ENCODE assay signal across 20 cellular contexts in the genomic region with DNA sequence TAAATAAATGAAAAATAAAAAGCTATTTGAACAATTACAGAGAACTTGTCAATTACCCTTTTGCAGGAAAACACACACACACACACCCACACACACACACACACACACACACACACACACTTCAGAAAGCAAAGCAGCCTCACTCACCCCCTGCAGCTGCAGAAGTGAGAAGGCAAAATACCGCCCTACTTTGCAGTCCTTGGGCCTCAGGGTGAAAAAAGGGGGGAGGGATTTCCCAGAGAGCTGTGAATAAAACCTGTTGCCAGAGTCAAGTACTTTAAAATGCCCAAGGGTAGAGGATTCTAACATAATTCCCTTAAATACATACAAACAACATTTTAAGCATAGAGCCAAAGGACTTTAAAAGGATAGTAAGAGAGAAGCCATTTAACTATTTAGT.
A peak's percentile ranks its signal among the peaks of the same experiment; 100 is the strongest.
DNase-seq lines count a peak whose midpoint lies in the region; ATAC-seq and TF ChIP-seq lines count a peak whose summit lies in the region.
"Had no signal": no experiment of that assay in that cellular context is flagged by ENCODE, and none has a peak within 500 bp of the region (broad histone marks: within the 10 kb centered on the region; RNA-seq: fewer than 3 reads in every experiment).

No MANE protein-coding gene starts in this region.

- WGBS in endodermal cell (ENCODE audit: insufficient coverage in 1 of 2, insufficient read length in 1 of 2), 2 experiments: 18% methylated on average over 1 of the region's 1 CpG; no CpG with 5 or more reads in 1 of the 2 experiments
- no CpG with 5 or more reads among the region's 1 CpG for WGBS in mesendoderm (ENCODE audit: extremely low coverage, insufficient coverage, low lambda C conversion rate)

- H4K8ac ChIP-seq in mesendoderm (ENCODE audit: low read depth, low read length): no peak overlapping the region

- H3K27me3 ChIP-seq in GM23338 (ENCODE audit: insufficient read depth) (no peaks in the 10 kb centered on the region), endodermal cell (ENCODE audit: control insufficient read depth, insufficient read depth, low read length, poor library complexity, severe bottlenecking) (no peaks in the 10 kb centered on the region), mesendoderm (ENCODE audit: insufficient read depth, low read length, poor library complexity) (no peaks in the 10 kb centered on the region)
- H3K27me3 ChIP-seq: BLaER1 treated with 17β-estradiol and CSF1 and Interleukin-3, amounts not matched to agents 10 nM and 100 nM; MG63 had no signal

- H3K4me1 Mint-ChIP-seq in GM23338 (peaks cover 22% of the 10 kb centered on the region), endodermal cell (peaks cover 7% of the 10 kb centered on the region)

- H3K4me3 Mint-ChIP-seq in GM23338: no peak overlapping the region
- no peak overlapping the region for H3K4me3 Mint-ChIP-seq in endodermal cell

- H3K9ac ChIP-seq in endodermal cell (ENCODE audit: extremely low read depth, low read length, poor library complexity, severe bottlenecking): no peak overlapping the region
- H3K9ac ChIP-seq in mesendoderm (ENCODE audit: low read length): no peak overlapping the region
- H3K9ac ChIP-seq: BLaER1 treated with 17β-estradiol and CSF1 and Interleukin-3, amounts not matched to agents 10 nM and 100 nM had no signal

- no peak overlapping the region for H3K56ac ChIP-seq in mesendoderm (ENCODE audit: low read length)

- no peaks in the 10 kb centered on the region for H3K79me2 ChIP-seq in GM23338 (replicated peaks; ENCODE audit: insufficient read depth)
- no peaks in the 10 kb centered on the region for H3K79me2 ChIP-seq in mesendoderm (ENCODE audit: control insufficient read depth, insufficient read depth, low read length)

- no peak overlapping the region for H2AK5ac ChIP-seq in mesendoderm (ENCODE audit: low read length)

- ATAC-seq in GM23338: peak; percentile 90
- ATAC-seq in GM18867 (IDR thresholded peaks at IDR 0.05; ENCODE audit: unreplicated experiment): no peak
- no peak for ATAC-seq in HG03432 (IDR thresholded peaks at IDR 0.05; ENCODE audit: unreplicated experiment)
- ATAC-seq: GM12878 had no signal

- H2BK15ac ChIP-seq in mesendoderm (replicated peaks; ENCODE audit: low read depth): no peak overlapping the region

- no peak overlapping the region for H2BK120ac ChIP-seq in mesendoderm (ENCODE audit: low read depth, low read length)

- no peak overlapping the region for H3K18ac ChIP-seq in mesendoderm (ENCODE audit: low read length)

- no peaks in the 10 kb centered on the region for H3K9me3 ChIP-seq in endodermal cell (ENCODE audit: control insufficient read depth, low read length)
- H3K9me3 ChIP-seq: BLaER1 treated with 17β-estradiol and CSF1 and Interleukin-3, amounts not matched to agents 10 nM and 100 nM; MG63 had no signal

- H3K27ac ChIP-seq in GM23338 (ENCODE audit: low read depth) (no peak overlapping the region), endodermal cell (ENCODE audit: low read depth, low read length) (no peak overlapping the region), mesendoderm (ENCODE audit: low read depth, low read length) (no peak overlapping the region)
- H3K27ac ChIP-seq: BLaER1 treated with 17β-estradiol and CSF1 and Interleukin-3, amounts not matched to agents 10 nM and 100 nM; PC-9 had no signal

- H3K9me3 Mint-ChIP-seq in GM23338 (no peaks in the 10 kb centered on the region), endodermal cell (no peaks in the 10 kb centered on the region)

- H3K36me3 Mint-ChIP-seq in GM23338 (ENCODE audit: low read depth): no peaks in the 10 kb centered on the region
- H3K36me3 Mint-ChIP-seq in endodermal cell (ENCODE audit: low read depth): no peaks in the 10 kb centered on the region

- no peaks in the 10 kb centered on the region for H3K36me3 ChIP-seq in GM23338 (ENCODE audit: insufficient read depth)
- H3K36me3 ChIP-seq in endodermal cell (ENCODE audit: control insufficient read depth, insufficient read depth, low read length): no peaks in the 10 kb centered on the region
- no peaks in the 10 kb centered on the region for H3K36me3 ChIP-seq in mesendoderm (ENCODE audit: control insufficient read depth, insufficient read depth, low read length)
- H3K36me3 ChIP-seq: BLaER1 treated with 17β-estradiol and CSF1 and Interleukin-3, amounts not matched to agents 10 nM and 100 nM; MG63 had no signal

- peak overlapping the region; percentile 3; the same call in 1 of the 2 replicates for H3K4me2 ChIP-seq in GM23338
- no peak overlapping the region for H3K4me2 ChIP-seq in mesendoderm (ENCODE audit: low read length)
- H3K4me2 ChIP-seq: BLaER1 treated with 17β-estradiol and CSF1 and Interleukin-3, amounts not matched to agents 10 nM and 100 nM; PC-9 had no signal

- H3K23ac ChIP-seq in mesendoderm (ENCODE audit: low read length): no peak overlapping the region

- H3K4me1 ChIP-seq in GM23338 (ENCODE audit: insufficient read depth): peaks cover 8% of the 10 kb centered on the region
- H3K4me1 ChIP-seq in endodermal cell (ENCODE audit: control insufficient read depth, insufficient read depth, low read length): no peaks in the 10 kb centered on the region
- no peaks in the 10 kb centered on the region for H3K4me1 ChIP-seq in mesendoderm (ENCODE audit: control insufficient read depth, low read depth, low read length)

- no peaks in the 10 kb centered on the region for H3K79me1 ChIP-seq in mesendoderm (ENCODE audit: low read length)

- no peak overlapping the region for H4K5ac ChIP-seq in mesendoderm (ENCODE audit: low read length)

- TF ChIP-seq CTCF in GM23338 (conservative IDR thresholded peaks at IDR 0.05; ENCODE audit: low read depth in 2 of 2): no peak
- TF ChIP-seq CTCF in endodermal cell (conservative IDR thresholded peaks at IDR 0.05): no peak

- no peak overlapping the region for H2BK5ac ChIP-seq in mesendoderm (ENCODE audit: low read length)

- no peaks in the 10 kb centered on the region for H3F3A ChIP-seq in GM23338 (replicated peaks; ENCODE audit: low read depth)

- H3K4me3 ChIP-seq in GM23338 (no peak overlapping the region), endodermal cell (ENCODE audit: low read length) (no peak overlapping the region), mesendoderm (ENCODE audit: low read length) (no peak overlapping the region)
- H3K4me3 ChIP-seq: BLaER1 treated with 17β-estradiol and CSF1 and Interleukin-3, amounts not matched to agents 10 nM and 100 nM; GM12878; MG63; PC-9 had no signal

- H3K9me2 ChIP-seq in GM23338 (ENCODE audit: insufficient read depth): no peaks in the 10 kb centered on the region; the same call in 1 of the 2 replicates

- H3K27me3 Mint-ChIP-seq in GM23338 (ENCODE audit: insufficient read depth, low read depth, poor library complexity) (no peaks in the 10 kb centered on the region), endodermal cell (ENCODE audit: insufficient read depth) (peaks cover 5% of the 10 kb centered on the region)

- no peak overlapping the region; the same call in 1 of the 2 replicates for H3K27ac Mint-ChIP-seq in GM23338
- peak overlapping the region; percentile 41 for H3K27ac Mint-ChIP-seq in endodermal cell

- peak; percentile 60 for DNase-seq in GM23338 (ENCODE audit: low spot score)
- peak; percentile 79 for DNase-seq in NCI-H69 (lab: John Stamatoyannopoulos, UW)
- peak; percentile 78 for DNase-seq in endodermal cell
- DNase-seq in mesendoderm: peak; percentile 90
- DNase-seq in activated gamma-delta T cell (lab: John Stamatoyannopoulos, UW): no peak
- DNase-seq in SIG-M5 treated with dmso at 0.1 percent for 504 hours (lab: John Stamatoyannopoulos, UW; ENCODE audit: unreplicated experiment): no peak
- DNase-seq: DND-41, GDM1, IMR-90, Karpas-422, MG63, NCI-H1092 treated with DMSO at 0.1 percent for 48 hours, NCI-H2081 treated with DMSO at 0.1 percent for 48 hours, NCI-H345, NCI-H526, PC-9 had no signal

- no peak overlapping the region for H2AFZ ChIP-seq in GM23338
- H2AFZ ChIP-seq: PC-9 had no signal

- no peaks in the 10 kb centered on the region for H4K20me1 ChIP-seq in GM23338 (replicated peaks; ENCODE audit: insufficient read depth)
- H4K20me1 ChIP-seq: BLaER1 treated with 17β-estradiol and CSF1 and Interleukin-3, amounts not matched to agents 10 nM and 100 nM had no signal

- no peak overlapping the region for H3K4ac ChIP-seq in mesendoderm (ENCODE audit: low read depth, low read length)

TF ChIP-seq in GM23338, 12 proteins besides CTCF, POLR2A, EP300 and RAD21:
- TF ChIP-seq ZNF331 (CRISPR knock-in tag; IDR thresholded peaks at IDR 0.05; ENCODE audit: low read depth) (no peak), EZH2phosphoT487 (IDR thresholded peaks at IDR 0.05; ENCODE audit: unreplicated experiment) (no peak), POLR2AphosphoS5 (IDR thresholded peaks at IDR 0.05; ENCODE audit: low read depth) (no peak), CREB1 (CRISPR knock-in tag; IDR thresholded peaks at IDR 0.05; ENCODE audit: low read depth) (no peak), STAT1 (IDR thresholded peaks at IDR 0.05; ENCODE audit: unreplicated experiment) (no peak)

Comparison
In these comparisons a context has a peak if more than half of its experiments do, and no peak if none do; other contexts are left out.
1. DNase-seq: peak in GM23338 (single experiment), NCI-H69 (single experiment), endodermal cell (single experiment) and mesendoderm (single experiment); none in activated gamma-delta T cell (single experiment) and SIG-M5 treated with dmso at 0.1 percent for 504 hours (single experiment).